30 cellular contexts compared by ENCODE assay signal in the genomic region with DNA sequence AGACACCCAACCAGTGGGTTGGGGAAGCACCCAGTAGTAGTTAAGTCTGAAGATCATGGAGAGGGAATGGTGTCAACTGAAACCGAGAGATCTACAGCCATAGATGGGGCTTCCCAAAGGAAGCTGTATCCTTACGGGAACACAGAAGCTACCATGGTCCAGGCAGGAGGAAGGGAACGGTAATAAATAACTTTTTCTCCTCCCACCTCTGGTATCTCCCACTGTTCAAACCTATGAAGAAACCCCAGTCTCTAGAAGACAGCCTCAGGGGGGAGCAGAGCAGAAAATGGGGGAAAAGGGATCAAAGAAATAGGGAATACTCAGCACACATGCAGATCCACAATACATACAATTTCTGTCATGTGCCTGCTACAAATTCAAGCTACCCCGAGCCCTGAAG.
"Had no signal": no experiment of that assay in that cellular context is flagged by ENCODE, and none has a peak within 500 bp of the region (broad histone marks: within the 10 kb centered on the region; RNA-seq: fewer than 3 reads in every experiment).

No MANE protein-coding gene starts in this region.

- H3K4me3 ChIP-seq: ascending aorta, cardiac muscle cell had no signal

- H3K4me1 ChIP-seq: ascending aorta had no signal

- H3K27me3 ChIP-seq: ascending aorta, cardiac muscle cell had no signal

- DNase-seq: activated B cell treated with CpG ODN at 0.5 μM for 24 hours; activated CD4-positive, alpha-beta memory T cell treated with anti-CD3 and anti-CD28 coated beads for 36 hours; activated CD4-positive, alpha-beta T cell treated with anti-CD3 and anti-CD28 coated beads for 4 hours; activated CD4-positive, alpha-beta T cell treated with anti-CD3 and anti-CD28 coated beads, Interleukin-2, amount 10 ng/mL, durations not matched to agents 24 days and 14 days; activated CD4-positive, alpha-beta T cell treated with anti-CD3 and anti-CD28 coated beads, Interleukin-2, amount 50 U/mL, for 1 hour; activated CD4-positive, alpha-beta T cell treated with anti-CD3 and anti-CD28 coated beads, Interleukin-2, amount 50 U/mL, for 4 hours; activated CD4-positive, CD25-positive, alpha-beta regulatory T cell treated with anti-CD3 and anti-CD28 coated beads, Interleukin-2, amount 50 U/mL, for 72 hours; activated CD8-positive, alpha-beta memory T cell treated with anti-CD3 and anti-CD28 coated beads, Interleukin-2, amount 50 U/mL, for 4 hours; activated CD8-positive, alpha-beta T cell treated with anti-CD3 and anti-CD28 coated beads for 36 hours; activated effector memory CD4-positive, alpha-beta T cell treated with anti-CD3 and anti-CD28 coated beads, Interleukin-2, amount 50 U/mL, for 16 hours; activated gamma-delta T cell treated with Interleukin-2 at 50 U/mL for 16 hours; activated naive CD4-positive, alpha-beta T cell; activated naive CD4-positive, alpha-beta T cell treated with anti-CD3 and anti-CD28 coated beads for 36 hours; activated naive CD4-positive, alpha-beta T cell treated with anti-CD3 and anti-CD28 coated beads, Interleukin-2, amount 50 U/mL, for 16 hours; activated naive CD8-positive, alpha-beta T cell treated with anti-CD3 and anti-CD28 coated beads for 36 hours; activated T-cell treated with anti-CD3 and anti-CD28 coated beads for 4 hours; activated T-cell treated with anti-CD3 and anti-CD28 coated beads, Interleukin-2, amount 50 U/mL, for 1 hour; activated T-cell treated with anti-CD3 and anti-CD28 coated beads, Interleukin-2, amount 50 U/mL, for 4 hours; activated T-cell treated with anti-CD3 and anti-CD28 coated beads, Interleukin-2, amount 50 U/mL, for 72 hours; amygdala; anterior cingulate cortex; central memory CD4-positive, alpha-beta T cell; T-helper 1 cell; T-helper 2 cell; T-helper 9 cell had no signal

- ATAC-seq: activated CD8-positive, alpha-beta T cell treated with anti-CD3 and anti-CD28 coated beads for 36 hours; activated naive CD4-positive, alpha-beta T cell treated with anti-CD3 and anti-CD28 coated beads, Interleukin-2, amount 50 U/mL, for 72 hours; activated T-cell treated with anti-CD3 and anti-CD28 coated beads, Interleukin-2, amount 50 U/mL, for 4 hours; activated T-cell treated with anti-CD3 and anti-CD28 coated beads, Interleukin-2, amount 50 U/mL, for 72 hours; activated T-helper 17 cell treated with anti-CD3 and anti-CD28 coated beads, Interleukin-2, amount 50 U/mL, for 72 hours had no signal

- H3K27ac ChIP-seq: ascending aorta, cardiac muscle cell, VCaP had no signal
